ENCODE assay signal across 21 cellular contexts in the genomic region with DNA sequence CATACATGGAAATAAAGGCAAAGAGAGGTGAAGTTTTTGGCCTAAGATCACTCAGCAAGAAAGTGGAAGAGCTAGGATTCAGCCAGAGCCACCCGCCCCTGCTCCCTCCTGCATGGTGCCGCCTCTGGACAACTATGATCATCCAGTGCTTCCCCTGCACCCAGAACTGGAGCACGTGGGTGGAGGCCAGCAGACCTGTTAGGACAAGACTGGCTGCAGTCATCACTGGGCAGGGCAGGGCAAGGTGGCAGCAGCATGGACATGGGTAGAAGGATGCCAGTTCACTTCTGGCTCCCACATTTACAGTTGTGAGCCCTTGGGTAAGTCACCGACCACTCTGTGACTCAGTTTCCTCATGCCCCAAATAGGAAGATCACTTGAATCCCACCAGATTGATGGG.
"Had no signal": no experiment of that assay in that cellular context is flagged by ENCODE, and none has a peak within 500 bp of the region (broad histone marks: within the 10 kb centered on the region; RNA-seq: fewer than 3 reads in every experiment).

No MANE protein-coding gene starts in this region.

- ATAC-seq: heart left ventricle; natural killer cell; pancreas; psoas muscle; right cardiac atrium; stimulated activated memory B cell treated with anti-CD40 and anti-IgM and Interleukin-4, amounts not matched to agents 10 μg/mL and 1 μg/mL and 100 μg/mL, for 72 hours had no signal

- H3K4me1 Mint-ChIP-seq: stimulated activated memory B cell treated with anti-CD40 and anti-IgM and Interleukin-4, amounts not matched to agents 10 μg/mL and 1 μg/mL and 100 μg/mL, for 72 hours had no signal

- H3K4me3 ChIP-seq: adrenal gland, ascending aorta, coronary artery, heart left ventricle, lung, pancreas, psoas muscle, stomach, transverse colon had no signal

- H3K27me3 Mint-ChIP-seq: activated naive CD8-positive, alpha-beta T cell had no signal

- H3K27me3 ChIP-seq: adrenal gland, ascending aorta, heart left ventricle, stomach, transverse colon had no signal

- H3K9me3 Mint-ChIP-seq: natural killer cell; stimulated activated memory B cell treated with anti-CD40 and anti-IgM and Interleukin-4, amounts not matched to agents 10 μg/mL and 1 μg/mL and 100 μg/mL, for 72 hours had no signal

- H3K27ac Mint-ChIP-seq: activated naive CD8-positive, alpha-beta T cell; natural killer cell; stimulated activated memory B cell treated with anti-CD40 and anti-IgM and Interleukin-4, amounts not matched to agents 10 μg/mL and 1 μg/mL and 100 μg/mL, for 72 hours had no signal

- H3K4me1 ChIP-seq: adrenal gland, ascending aorta, pancreas, psoas muscle, transverse colon had no signal

- H3K9me3 ChIP-seq: adrenal gland, ascending aorta, heart left ventricle, pancreas, psoas muscle, stomach, transverse colon had no signal

- H3K27ac ChIP-seq: adrenal gland, ascending aorta, coronary artery, heart left ventricle, pancreas, psoas muscle, stomach, transverse colon had no signal

- DNase-seq: activated CD4-positive, alpha-beta T cell treated with anti-CD3 and anti-CD28 coated beads for 1 hour; activated CD4-positive, alpha-beta T cell treated with anti-CD3 and anti-CD28 coated beads, Interleukin-2, amount 50 U/mL, for 1 hour; activated T-cell treated with anti-CD3 and anti-CD28 coated beads, Interleukin-2, amount 50 U/mL, for 1 hour; adrenal gland; cerebellar nuclear complex; heart left ventricle; kidney; midbrain; natural killer cell; pancreas; psoas muscle; right cardiac atrium; stimulated activated CD4-positive, alpha-beta T cell treated with anti-CD3 and anti-CD28 coated beads, Interleukin-2, amount 100 ng/mL, for 24 hours; stomach; T-helper 1 cell; transverse colon had no signal

- H3K36me3 Mint-ChIP-seq: activated naive CD8-positive, alpha-beta T cell; natural killer cell; stimulated activated memory B cell treated with anti-CD40 and anti-IgM and Interleukin-4, amounts not matched to agents 10 μg/mL and 1 μg/mL and 100 μg/mL, for 72 hours had no signal

- H3K4me3 Mint-ChIP-seq: activated naive CD8-positive, alpha-beta T cell; natural killer cell; stimulated activated memory B cell treated with anti-CD40 and anti-IgM and Interleukin-4, amounts not matched to agents 10 μg/mL and 1 μg/mL and 100 μg/mL, for 72 hours had no signal

- H3K36me3 ChIP-seq: adrenal gland, ascending aorta, heart left ventricle, pancreas, stomach, transverse colon had no signal
